Comparison of ENCODE assay signal across 23 cellular contexts in genomic region chr6:19795211-19795610, GRCh38. TPM values are rescaled to one million over a fixed set of nuclear protein-coding genes. Genes with fewer than 3 reads are reported as not detected.
"Had no signal": no experiment of that assay in that cellular context is flagged by ENCODE, and none has a peak within 500 bp of the region (broad histone marks: within the 10 kb centered on the region; RNA-seq: fewer than 3 reads in every experiment).

No MANE protein-coding gene starts in this region.

- H3K36me3 ChIP-seq: esophagus squamous epithelium, left ventricle myocardium inferior, right lobe of liver, transverse colon had no signal

- H3K9me3 ChIP-seq: right lobe of liver, testis had no signal

- DNase-seq: activated CD4-positive, alpha-beta memory T cell treated with anti-CD3 and anti-CD28 coated beads, Interleukin-2, amount 10 ng/mL, durations not matched to agents 7 days and 5 days; activated CD4-positive, alpha-beta T cell treated with anti-CD3 and anti-CD28 coated beads for 1 hour; activated CD4-positive, alpha-beta T cell treated with anti-CD3 and anti-CD28 coated beads, Interleukin-2, amount 10 ng/mL, durations not matched to agents 7 days and 5 days; activated CD8-positive, alpha-beta memory T cell treated with anti-CD3 and anti-CD28 coated beads, Interleukin-2, amount 50 U/mL, for 48 hours; activated gamma-delta T cell; activated naive CD4-positive, alpha-beta T cell treated with anti-CD3 and anti-CD28 coated beads, Interleukin-2, amount 10 ng/mL, durations not matched to agents 7 days and 5 days; activated naive CD8-positive, alpha-beta T cell treated with anti-CD3 and anti-CD28 coated beads, Interleukin-2, amount 10 ng/mL, durations not matched to agents 7 days and 5 days; activated T-cell treated with anti-CD3 and anti-CD28 coated beads, Interleukin-2, amount 50 U/mL, for 24 hours; central memory CD4-positive, alpha-beta T cell; esophagus squamous epithelium; glutamatergic neuron; left ventricle myocardium inferior; posterior cingulate gyrus; right lobe of liver; stimulated activated CD4-positive, alpha-beta T cell treated with anti-CD3 and anti-CD28 coated beads, Interleukin-12 subunit alpha, Interleukin-12 subunit beta, amount 100 ng/mL, for 4 hours; stimulated activated CD4-positive, alpha-beta T cell treated with anti-CD3 and anti-CD28 coated beads, Interleukin-4, amount 100 ng/mL, for 1 hour; stimulated activated naive CD8-positive, alpha-beta T cell treated with anti-CD3 and anti-CD28 coated beads, Interleukin-15, Interleukin-2, amounts not matched to agents 100 U/mL and 50 U/mL, for 24 hours; testis; transverse colon had no signal

- FAIRE-seq: astrocyte, frontal cortex, islet of Langerhans had no signal

- H3K4me3 ChIP-seq: esophagus squamous epithelium, left ventricle myocardium inferior, right lobe of liver, testis, transverse colon had no signal

- H3K27ac ChIP-seq: left ventricle myocardium inferior, right lobe of liver, testis, transverse colon had no signal

- H3K27me3 ChIP-seq: esophagus squamous epithelium, right lobe of liver, testis, transverse colon had no signal

- ATAC-seq: right lobe of liver; stimulated activated naive CD8-positive, alpha-beta T cell treated with anti-CD3 and anti-CD28 coated beads, Interleukin-15, Interleukin-2, amounts not matched to agents 100 U/mL and 50 U/mL, for 24 hours; WTC11 had no signal

- H3K4me1 ChIP-seq: esophagus squamous epithelium, left ventricle myocardium inferior, right lobe of liver, testis, transverse colon had no signal

RNA-seq across cellular contexts. Expression of gene ID4, which starts 42.0 kb away (rescaled TPM):
- total RNA-seq: activated CD4-positive, alpha-beta memory T cell treated with anti-CD3 and anti-CD28 coated beads, Interleukin-2, amount 10 ng/mL, durations not matched to agents 7 days and 5 days; activated CD4-positive, alpha-beta T cell treated with anti-CD3 and anti-CD28 coated beads, Interleukin-2, amount 10 ng/mL, durations not matched to agents 7 days and 5 days; activated naive CD8-positive, alpha-beta T cell treated with anti-CD3 and anti-CD28 coated beads, Interleukin-2, amount 10 ng/mL, durations not matched to agents 7 days and 5 days had no signal
